In the genomic region with DNA sequence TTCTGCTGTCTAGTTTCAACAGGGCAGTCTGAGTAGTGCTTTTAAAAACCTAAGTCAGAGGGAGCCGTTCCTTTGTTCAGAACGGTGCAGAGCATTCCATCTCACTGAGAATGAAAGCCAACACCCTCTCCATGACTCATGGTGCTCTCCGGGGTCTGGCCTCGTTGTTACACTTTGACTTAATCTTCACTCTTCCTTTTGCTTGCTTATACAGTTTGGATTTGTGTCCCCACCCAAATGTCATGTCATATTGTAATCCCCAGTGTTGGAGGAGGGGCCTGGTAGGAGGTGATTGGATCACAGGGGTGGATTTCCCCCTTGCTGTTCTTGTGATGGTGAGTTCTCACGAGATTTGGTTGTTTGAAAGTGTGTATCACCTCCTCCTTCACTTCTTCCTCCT, we compare ENCODE assay signal across 13 cellular contexts.
DNase-seq lines count a peak whose midpoint lies in the region; ATAC-seq, FAIRE-seq and TF ChIP-seq lines count a peak whose summit lies in the region.
"Had no signal": no experiment of that assay in that cellular context is flagged by ENCODE, and none has a peak within 500 bp of the region (broad histone marks: within the 10 kb centered on the region; RNA-seq: fewer than 3 reads in every experiment).

No MANE protein-coding gene starts in this region.

- H3K27me3 Mint-ChIP-seq in astrocyte (ENCODE audit: low read depth, unreplicated experiment), result no peaks in the 10 kb centered on the region
- H3K27me3 Mint-ChIP-seq: activated B cell treated with CpG ODN at 0.5 μM for 24 hours had no signal

- no peak overlapping the region for H3K4me3 Mint-ChIP-seq in astrocyte (ENCODE audit: unreplicated experiment)
- H3K4me3 Mint-ChIP-seq: activated B cell treated with CpG ODN at 0.5 μM for 24 hours, natural killer cell had no signal

- H3K4me2 ChIP-seq in A549, result peak overlapping the region; percentile 68
- peak overlapping the region; percentile 81 for H3K4me2 ChIP-seq in astrocyte (ENCODE audit: low read length)
- H3K4me2 ChIP-seq: BLaER1 had no signal

- intact Hi-C loops in thyroid gland (cut with DNase I), result no loop called here

- H3K36me3 ChIP-seq in astrocyte (ENCODE audit: insufficient read depth, low read length) (no peaks in the 10 kb centered on the region), thyroid gland (no peaks in the 10 kb centered on the region)
- H3K36me3 ChIP-seq: BLaER1 had no signal

- peak overlapping the region; percentile 78 for H3K9ac ChIP-seq in astrocyte (ENCODE audit: low read length)
- H3K9ac ChIP-seq: BLaER1 had no signal

- H3K4me1 Mint-ChIP-seq in astrocyte (ENCODE audit: low read depth, unreplicated experiment), result peaks cover 14% of the 10 kb centered on the region
- H3K4me1 Mint-ChIP-seq: activated B cell treated with CpG ODN at 0.5 μM for 24 hours, natural killer cell had no signal

- peak overlapping the region; percentile 38 for H2AFZ ChIP-seq in astrocyte (ENCODE audit: low read depth, low read length)

- peak; percentile 46 to 62 for DNase-seq in A549 (ENCODE audit: low read depth in 1 of 2, low spot score in 1 of 2)
- peak; percentile 61 for DNase-seq in HFF-Myc (ENCODE audit: extremely low read depth, low read depth)
- peak; percentile 88 for DNase-seq in astrocyte (ENCODE audit: low read depth)
- peak; percentile 45 for DNase-seq in iris pigment epithelial cell (ENCODE audit: low read depth)
- no peak for DNase-seq in NCI-H82 (lab: John Stamatoyannopoulos, UW)
- DNase-seq in activated CD4-positive, CD25-positive, alpha-beta regulatory T cell treated with anti-CD3 and anti-CD28 coated beads, Interleukin-2, amount 50 U/mL, for 72 hours, result no peak
- DNase-seq in thyroid gland, result no peak
- DNase-seq in medulla oblongata (ENCODE audit: extremely low spot score), result no peak
- DNase-seq: activated B cell treated with CpG ODN at 0.5 μM for 24 hours, natural killer cell, NCI-H2107 had no signal

- H3K79me2 ChIP-seq in astrocyte (ENCODE audit: insufficient read depth, low read length), result no peaks in the 10 kb centered on the region

- no peak for TF ChIP-seq RAD21 in A549 (conservative IDR thresholded peaks at IDR 0.05 in 1 of 2, IDR thresholded peaks at IDR 0.05 in 1 of 2)

- H3K36me3 Mint-ChIP-seq in astrocyte (ENCODE audit: low read depth, unreplicated experiment), result no peaks in the 10 kb centered on the region
- H3K36me3 Mint-ChIP-seq: natural killer cell had no signal

- no peak for TF ChIP-seq POLR2A in A549 (IDR thresholded peaks at IDR 0.05; ENCODE audit: low read length)
- TF ChIP-seq POLR2A in thyroid gland (IDR thresholded peaks at IDR 0.05), result no peak

- H3K27ac ChIP-seq in A549, result peak overlapping the region; percentile 60 to 81; a peak in 5 of 6 replicates
- H3K27ac ChIP-seq in astrocyte (ENCODE audit: low read depth, low read length), result peak overlapping the region; percentile 87
- no peak overlapping the region for H3K27ac ChIP-seq in thyroid gland
- H3K27ac ChIP-seq: BLaER1 had no signal

- H3K27me3 ChIP-seq in astrocyte (ENCODE audit: insufficient read depth, low read length), result no peaks in the 10 kb centered on the region
- H3K27me3 ChIP-seq in thyroid gland, result no peaks in the 10 kb centered on the region
- H3K27me3 ChIP-seq: BLaER1 had no signal

- FAIRE-seq in A549 (lab: Jason Lieb, UNC) (no peak), astrocyte (lab: Jason Lieb, UNC) (peak; percentile 93)
- FAIRE-seq: colon had no signal

- H3K9me3 ChIP-seq in A549 (no peaks in the 10 kb centered on the region), astrocyte (ENCODE audit: insufficient read depth, low read depth, low read length) (no peaks in the 10 kb centered on the region), thyroid gland (no peaks in the 10 kb centered on the region)
- H3K9me3 ChIP-seq: BLaER1 had no signal

- peaks cover 17% of the 10 kb centered on the region for H3K4me1 ChIP-seq in A549
- H3K4me1 ChIP-seq in astrocyte (ENCODE audit: insufficient read depth, low read length), result peaks cover 25% of the 10 kb centered on the region
- no peaks in the 10 kb centered on the region for H3K4me1 ChIP-seq in thyroid gland
- H3K4me1 ChIP-seq: BLaER1 had no signal

- no peak for TF ChIP-seq EP300 in A549 (IDR thresholded peaks at IDR 0.05)

- H3K4me3 ChIP-seq in A549 (no peak overlapping the region), HFF-Myc (replicated peaks; ENCODE audit: low read depth, low read length) (no peak overlapping the region), astrocyte (ENCODE audit: insufficient read depth, low read depth, low read length) (no peak overlapping the region), thyroid gland (replicated peaks in 1 of 3) (no peak overlapping the region)
- H3K4me3 ChIP-seq: BLaER1 had no signal

- TF ChIP-seq CTCF in A549 (IDR thresholded peaks at IDR 0.05) (no peak), HFF-Myc (IDR thresholded peaks at IDR 0.05; ENCODE audit: low read depth, low read length, missing control alignments) (no peak), astrocyte (IDR thresholded peaks at IDR 0.05; ENCODE audit: insufficient read depth, low read depth, low read length) (no peak), thyroid gland (IDR thresholded peaks at IDR 0.05) (no peak)

- ATAC-seq in A549, result peak; percentile 94 to 96
- ATAC-seq: natural killer cell had no signal

- H3K27ac Mint-ChIP-seq in astrocyte (ENCODE audit: unreplicated experiment), result peak overlapping the region; percentile 89
- H3K27ac Mint-ChIP-seq: activated B cell treated with CpG ODN at 0.5 μM for 24 hours, natural killer cell had no signal

- H3K9me3 Mint-ChIP-seq in astrocyte (ENCODE audit: unreplicated experiment), result peaks cover 1% of the 10 kb centered on the region
- H3K9me3 Mint-ChIP-seq: activated B cell treated with CpG ODN at 0.5 μM for 24 hours, natural killer cell had no signal

- POLR2A ChIA-PET in A549 (lab: Yijun Ruan, JAX), result no interaction called here

- H4K20me1 ChIP-seq in astrocyte (ENCODE audit: insufficient read depth, low read length), result no peaks in the 10 kb centered on the region
- H4K20me1 ChIP-seq: BLaER1 had no signal

- CTCF ChIA-PET in A549 (lab: Yijun Ruan, JAX), result interaction anchor here (0.7 kb wide), 1 partner anchor 343 kb away, joined by 3 read pairs; no protein-coding TSS in a partner anchor

- WGBS in A549 (ENCODE audit: missing lambda C conversion rate), result 2% methylated on average over 3 of the region's 5 CpGs
- WGBS in thyroid gland, 2 donors, result 39 to 40% methylated on average over 5 of the region's 5 CpGs

TF ChIP-seq in A549, 52 proteins besides CTCF, POLR2A, EP300 and RAD21:
- TF ChIP-seq CHD2 (IDR thresholded peaks at IDR 0.05; ENCODE audit: low read length, partially characterized antibody) (peak; percentile 63), FOSL2 (IDR thresholded peaks at IDR 0.05) (no peak), FOSL2 (CRISPR knock-in tag; IDR thresholded peaks at IDR 0.05) (peak; percentile 32), CBX8 (IDR thresholded peaks at IDR 0.05) (no peak)

Comparison
In these comparisons a context has a peak if more than half of its experiments do, and no peak if none do; other contexts are left out.
1. DNase-seq: peak in A549 (2 of 2), HFF-Myc (single experiment), astrocyte (single experiment) and iris pigment epithelial cell (single experiment); none in NCI-H82 (single experiment), activated CD4-positive, CD25-positive, alpha-beta regulatory T cell treated with anti-CD3 and anti-CD28 coated beads, Interleukin-2, amount 50 U/mL, for 72 hours (single experiment), thyroid gland (0 of 2) and medulla oblongata (single experiment).
2. H3K27ac ChIP-seq: peak in A549 (2 of 2) and astrocyte (single experiment); none in thyroid gland (0 of 3).